20 cellular contexts compared by ENCODE assay signal in genomic region chr2:52465267-52465666, GRCh38.
"Had no signal": no experiment of that assay in that cellular context is flagged by ENCODE, and none has a peak within 500 bp of the region (broad histone marks: within the 10 kb centered on the region; RNA-seq: fewer than 3 reads in every experiment).

No MANE protein-coding gene starts in this region.

- H3K4me2 ChIP-seq: SK-N-SH had no signal

- DNase-seq: activated CD4-positive, alpha-beta memory T cell treated with anti-CD3 and anti-CD28 coated beads for 36 hours; activated CD4-positive, alpha-beta T cell treated with anti-CD3 and anti-CD28 coated beads for 36 hours; activated CD8-positive, alpha-beta memory T cell treated with anti-CD3 and anti-CD28 coated beads, Interleukin-2, amount 10 ng/mL, durations not matched to agents 7 days and 5 days; activated naive CD4-positive, alpha-beta T cell treated with anti-CD3 and anti-CD28 coated beads, Interleukin-2, amount 10 ng/mL, durations not matched to agents 7 days and 5 days; activated naive CD8-positive, alpha-beta T cell treated with anti-CD3 and anti-CD28 coated beads, Interleukin-2, amount 50 U/mL, for 24 hours; activated T-cell treated with anti-CD3 and anti-CD28 coated beads, Interleukin-2, amount 50 U/mL, for 1 hour; caudate nucleus; erythroblast; heart right ventricle; left ventricle myocardium superior; natural killer cell; pancreas; sigmoid colon; SK-N-SH; stimulated activated CD8-positive, alpha-beta memory T cell treated with anti-CD3 and anti-CD28 coated beads, Interleukin-4, amount 100 ng/mL, for 48 hours; stimulated activated naive CD4-positive, alpha-beta T cell had no signal

- H3K9me3 ChIP-seq: ascending aorta, gastroesophageal sphincter, heart right ventricle, neutrophil, pancreas, sigmoid colon, SK-N-SH had no signal

- H3K9ac ChIP-seq: SK-N-SH had no signal

- H3K36me3 ChIP-seq: ascending aorta, gastroesophageal sphincter, heart right ventricle, neutrophil, pancreas, sigmoid colon had no signal

- H3K4me3 ChIP-seq: ascending aorta, gastroesophageal sphincter, heart right ventricle, pancreas, sigmoid colon had no signal

- H3K27me3 ChIP-seq: ascending aorta, gastroesophageal sphincter, heart right ventricle, neutrophil, pancreas, sigmoid colon had no signal

- H3K4me1 ChIP-seq: ascending aorta, gastroesophageal sphincter, heart right ventricle, pancreas had no signal

- H3K27ac ChIP-seq: ascending aorta, gastroesophageal sphincter, heart right ventricle, neutrophil, pancreas, sigmoid colon had no signal

- ATAC-seq: activated CD4-positive, alpha-beta T cell treated with anti-CD3 and anti-CD28 coated beads for 36 hours; activated CD8-positive, alpha-beta memory T cell treated with anti-CD3 and anti-CD28 coated beads, Interleukin-2, amount 10 ng/mL, durations not matched to agents 7 days and 5 days; activated naive CD8-positive, alpha-beta T cell treated with anti-CD3 and anti-CD28 coated beads, Interleukin-2, amount 50 U/mL, for 24 hours; gastroesophageal sphincter; heart right ventricle; left ventricle myocardium superior; natural killer cell; pancreas; WTC11 had no signal
